2 cellular contexts compared by ENCODE assay signal in genomic region chr6:95383878-95384277, GRCh38.
TF ChIP-seq lines count a peak whose summit lies in the region.

No MANE protein-coding gene starts in this region.

TF ChIP-seq in H1, 55 proteins besides CTCF, POLR2A, EP300 and RAD21 (continued from another document):
- TF ChIP-seq, protein P1, sequence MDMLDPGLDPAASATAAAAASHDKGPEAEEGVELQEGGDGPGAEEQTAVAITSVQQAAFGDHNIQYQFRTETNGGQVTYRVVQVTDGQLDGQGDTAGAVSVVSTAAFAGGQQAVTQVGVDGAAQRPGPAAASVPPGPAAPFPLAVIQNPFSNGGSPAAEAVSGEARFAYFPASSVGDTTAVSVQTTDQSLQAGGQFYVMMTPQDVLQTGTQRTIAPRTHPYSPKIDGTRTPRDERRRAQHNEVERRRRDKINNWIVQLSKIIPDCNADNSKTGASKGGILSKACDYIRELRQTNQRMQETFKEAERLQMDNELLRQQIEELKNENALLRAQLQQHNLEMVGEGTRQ (IDR thresholded peaks at IDR 0.05; ENCODE audit: low read length): no peak
- no peak for TF ChIP-seq CBX8 (IDR thresholded peaks at IDR 0.05; ENCODE audit: borderline replicate concordance, low read depth, low read length)
- no peak for TF ChIP-seq BCL11A (IDR thresholded peaks at IDR 0.05; ENCODE audit: low read depth in 2 of 2, low read length in 2 of 2)
- TF ChIP-seq JUND (IDR thresholded peaks at IDR 0.05; ENCODE audit: low read length): no peak
- no peak for TF ChIP-seq HDAC2 (IDR thresholded peaks at IDR 0.05; ENCODE audit: borderline replicate concordance in 1 of 2, low read depth in 2 of 2, low read length in 2 of 2)
- no peak for TF ChIP-seq MAX (IDR thresholded peaks at IDR 0.05)
- no peak for TF ChIP-seq NRF1 (IDR thresholded peaks at IDR 0.05; ENCODE audit: low read depth, low read length)

TF ChIP-seq in WTC11, 78 proteins besides CTCF, POLR2A, EP300 and RAD21 (continued from another document):
- TF ChIP-seq, protein P2, sequence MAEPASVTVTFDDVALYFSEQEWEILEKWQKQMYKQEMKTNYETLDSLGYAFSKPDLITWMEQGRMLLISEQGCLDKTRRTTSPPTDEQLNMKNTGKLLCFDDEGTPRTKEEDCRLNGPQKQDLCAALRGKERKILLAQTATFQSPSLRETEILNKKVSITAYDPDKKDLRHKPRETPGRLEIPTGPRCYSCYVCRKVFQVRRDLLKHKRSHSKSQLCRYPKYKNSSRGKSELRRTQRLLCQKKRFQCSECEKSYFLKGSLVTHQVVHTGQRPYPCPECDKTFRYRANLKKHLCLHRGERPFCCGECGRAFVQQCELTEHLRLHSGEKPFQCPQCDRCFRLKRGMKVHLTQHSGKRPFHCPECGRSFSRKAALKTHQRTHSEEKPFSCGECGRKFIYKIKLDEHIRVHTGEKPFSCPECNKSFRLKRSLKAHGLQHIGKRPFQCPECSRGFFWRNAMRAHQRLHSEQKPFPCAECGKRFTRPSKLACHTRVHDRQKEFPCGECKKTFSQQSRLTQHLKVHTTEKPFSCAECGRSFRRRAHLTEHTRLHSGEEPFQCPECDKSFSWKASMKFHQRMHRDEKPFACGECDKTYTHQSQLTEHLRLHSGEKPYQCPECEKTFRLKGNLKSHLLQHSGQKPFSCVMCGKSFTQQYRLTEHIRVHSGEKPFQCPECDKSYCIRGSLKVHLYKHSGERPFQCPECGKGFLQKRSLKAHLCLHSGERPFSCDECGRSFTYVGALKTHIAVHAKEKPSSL (CRISPR knock-in tag; conservative IDR thresholded peaks at IDR 0.05): no peak
- no peak for TF ChIP-seq ZNF416 (CRISPR knock-in tag; IDR thresholded peaks at IDR 0.05)
- TF ChIP-seq ZNF512 (CRISPR knock-in tag; IDR thresholded peaks at IDR 0.05; ENCODE audit: borderline replicate concordance): no peak
- no peak for TF ChIP-seq RORB (CRISPR knock-in tag; IDR thresholded peaks at IDR 0.05)
- TF ChIP-seq ZNF423 (CRISPR knock-in tag; IDR thresholded peaks at IDR 0.05): no peak
- TF ChIP-seq IRF2 (CRISPR knock-in tag; IDR thresholded peaks at IDR 0.05; ENCODE audit: borderline replicate concordance, low read depth): no peak
- no peak for TF ChIP-seq GABPB1 (CRISPR knock-in tag; IDR thresholded peaks at IDR 0.05)
- TF ChIP-seq TP53 (CRISPR knock-in tag; IDR thresholded peaks at IDR 0.05): no peak
- TF ChIP-seq GRHL2 (CRISPR knock-in tag; IDR thresholded peaks at IDR 0.05; ENCODE audit: insufficient replicate concordance, severe bottlenecking): no peak
- TF ChIP-seq, protein P3, sequence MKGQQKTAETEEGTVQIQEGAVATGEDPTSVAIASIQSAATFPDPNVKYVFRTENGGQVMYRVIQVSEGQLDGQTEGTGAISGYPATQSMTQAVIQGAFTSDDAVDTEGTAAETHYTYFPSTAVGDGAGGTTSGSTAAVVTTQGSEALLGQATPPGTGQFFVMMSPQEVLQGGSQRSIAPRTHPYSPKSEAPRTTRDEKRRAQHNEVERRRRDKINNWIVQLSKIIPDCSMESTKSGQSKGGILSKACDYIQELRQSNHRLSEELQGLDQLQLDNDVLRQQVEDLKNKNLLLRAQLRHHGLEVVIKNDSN (CRISPR knock-in tag; IDR thresholded peaks at IDR 0.05): no peak
- TF ChIP-seq, protein P4, sequence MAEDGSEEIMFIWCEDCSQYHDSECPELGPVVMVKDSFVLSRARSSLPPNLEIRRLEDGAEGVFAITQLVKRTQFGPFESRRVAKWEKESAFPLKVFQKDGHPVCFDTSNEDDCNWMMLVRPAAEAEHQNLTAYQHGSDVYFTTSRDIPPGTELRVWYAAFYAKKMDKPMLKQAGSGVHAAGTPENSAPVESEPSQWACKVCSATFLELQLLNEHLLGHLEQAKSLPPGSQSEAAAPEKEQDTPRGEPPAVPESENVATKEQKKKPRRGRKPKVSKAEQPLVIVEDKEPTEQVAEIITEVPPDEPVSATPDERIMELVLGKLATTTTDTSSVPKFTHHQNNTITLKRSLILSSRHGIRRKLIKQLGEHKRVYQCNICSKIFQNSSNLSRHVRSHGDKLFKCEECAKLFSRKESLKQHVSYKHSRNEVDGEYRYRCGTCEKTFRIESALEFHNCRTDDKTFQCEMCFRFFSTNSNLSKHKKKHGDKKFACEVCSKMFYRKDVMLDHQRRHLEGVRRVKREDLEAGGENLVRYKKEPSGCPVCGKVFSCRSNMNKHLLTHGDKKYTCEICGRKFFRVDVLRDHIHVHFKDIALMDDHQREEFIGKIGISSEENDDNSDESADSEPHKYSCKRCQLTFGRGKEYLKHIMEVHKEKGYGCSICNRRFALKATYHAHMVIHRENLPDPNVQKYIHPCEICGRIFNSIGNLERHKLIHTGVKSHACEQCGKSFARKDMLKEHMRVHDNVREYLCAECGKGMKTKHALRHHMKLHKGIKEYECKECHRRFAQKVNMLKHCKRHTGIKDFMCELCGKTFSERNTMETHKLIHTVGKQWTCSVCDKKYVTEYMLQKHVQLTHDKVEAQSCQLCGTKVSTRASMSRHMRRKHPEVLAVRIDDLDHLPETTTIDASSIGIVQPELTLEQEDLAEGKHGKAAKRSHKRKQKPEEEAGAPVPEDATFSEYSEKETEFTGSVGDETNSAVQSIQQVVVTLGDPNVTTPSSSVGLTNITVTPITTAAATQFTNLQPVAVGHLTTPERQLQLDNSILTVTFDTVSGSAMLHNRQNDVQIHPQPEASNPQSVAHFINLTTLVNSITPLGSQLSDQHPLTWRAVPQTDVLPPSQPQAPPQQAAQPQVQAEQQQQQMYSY (CRISPR knock-in tag; IDR thresholded peaks at IDR 0.05): no peak
- TF ChIP-seq, protein P5, sequence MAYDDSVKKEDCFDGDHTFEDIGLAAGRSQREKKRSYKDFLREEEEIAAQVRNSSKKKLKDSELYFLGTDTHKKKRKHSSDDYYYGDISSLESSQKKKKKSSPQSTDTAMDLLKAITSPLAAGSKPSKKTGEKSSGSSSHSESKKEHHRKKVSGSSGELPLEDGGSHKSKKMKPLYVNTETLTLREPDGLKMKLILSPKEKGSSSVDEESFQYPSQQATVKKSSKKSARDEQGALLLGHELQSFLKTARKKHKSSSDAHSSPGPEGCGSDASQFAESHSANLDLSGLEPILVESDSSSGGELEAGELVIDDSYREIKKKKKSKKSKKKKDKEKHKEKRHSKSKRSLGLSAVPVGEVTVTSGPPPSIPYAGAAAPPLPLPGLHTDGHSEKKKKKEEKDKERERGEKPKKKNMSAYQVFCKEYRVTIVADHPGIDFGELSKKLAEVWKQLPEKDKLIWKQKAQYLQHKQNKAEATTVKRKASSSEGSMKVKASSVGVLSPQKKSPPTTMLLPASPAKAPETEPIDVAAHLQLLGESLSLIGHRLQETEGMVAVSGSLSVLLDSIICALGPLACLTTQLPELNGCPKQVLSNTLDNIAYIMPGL (CRISPR knock-in tag; IDR thresholded peaks at IDR 0.05): no peak
- no peak for TF ChIP-seq GTF2I (CRISPR knock-in tag; conservative IDR thresholded peaks at IDR 0.05)
